In genomic region chr5:157280927-157281326, GRCh38 we compare ENCODE assay signal across 12 cellular contexts. TPM values are rescaled to one million over a fixed set of nuclear protein-coding genes. Genes with fewer than 3 reads are reported as not detected.
DNase-seq lines count a peak whose midpoint lies in the region; ATAC-seq and TF ChIP-seq lines count a peak whose summit lies in the region.
"Had no signal": no experiment of that assay in that cellular context is flagged by ENCODE, and none has a peak within 500 bp of the region (broad histone marks: within the 10 kb centered on the region; RNA-seq: fewer than 3 reads in every experiment).

No MANE protein-coding gene starts in this region.

- H3K36me3 ChIP-seq in adipocyte (ENCODE audit: control insufficient read depth, insufficient read depth, low read length, severe bottlenecking), result no peaks in the 10 kb centered on the region
- H3K36me3 ChIP-seq in HAP-1 (replicated peaks), result no peaks in the 10 kb centered on the region

- H3K27ac Mint-ChIP-seq in CD4-positive, alpha-beta T cell, result peak overlapping the region; percentile 83
- H3K27ac Mint-ChIP-seq in HFFc6 (peak overlapping the region; percentile 27), naive B cell (peak overlapping the region in 5 of 6 donors; percentile 3 to 72 (median 66))
- H3K27ac Mint-ChIP-seq: endodermal cell had no signal

- POLR2A ChIA-PET in CD4-positive, alpha-beta T cell (lab: Charles Lee), result interaction anchor here (0.7 to 2.5 kb wide), 2 partner anchors 9 to 16 kb away, joined by 3 to 7 read pairs; no protein-coding TSS in a partner anchor

- peaks cover 60% of the 10 kb centered on the region for H3K36me3 Mint-ChIP-seq in CD4-positive, alpha-beta T cell (ENCODE audit: low read depth)
- H3K36me3 Mint-ChIP-seq in HFFc6 (ENCODE audit: low read depth) (no peaks in the 10 kb centered on the region), naive B cell (peaks cover 0 to 6% of the 10 kb centered on the region in 2 donors)

- no peaks in the 10 kb centered on the region for H3K27me3 Mint-ChIP-seq in CD4-positive, alpha-beta T cell
- H3K27me3 Mint-ChIP-seq in HFFc6 (ENCODE audit: insufficient read depth), result peaks cover 2% of the 10 kb centered on the region; the same call in 1 of the 2 replicates
- no peaks in the 10 kb centered on the region for H3K27me3 Mint-ChIP-seq in naive B cell

- ATAC-seq in CD4-positive, alpha-beta T cell (ENCODE audit: poor library complexity), result no peak
- ATAC-seq in naive B cell (ENCODE audit: low read depth in 2 of 2) (no peak), GM18907 (IDR thresholded peaks at IDR 0.05; ENCODE audit: unreplicated experiment) (no peak)

- intact Hi-C loops in CD4-positive, alpha-beta T cell (cut with DNase I, micrococcal nuclease), result no loop called here

- DNase-seq in CD4-positive, alpha-beta T cell, result no peak
- peak; percentile 53 for DNase-seq in HFFc6
- DNase-seq in adipocyte (ENCODE audit: low read depth), result peak; percentile 79
- DNase-seq in naive B cell, result no peak
- no peak for DNase-seq in T1000 (lab: John Stamatoyannopoulos, UW)
- no peak for DNase-seq in COLO829 (ENCODE audit: low spot score)
- no peak for DNase-seq in HAP-1 (ENCODE audit: low spot score in 2 of 2)
- DNase-seq: activated gamma-delta T cell treated with Interleukin-2 at 50 U/mL for 16 hours, DND-41, endodermal cell, NCI-H1930 had no signal

- H3K4me3 ChIP-seq in adipocyte (ENCODE audit: low read length) (no peak overlapping the region), HAP-1 (no peak overlapping the region)

- H3K27ac ChIP-seq in CD4-positive, alpha-beta T cell (ENCODE audit: low read depth, low read length), result no peak overlapping the region

- peak overlapping the region; percentile 17 for H3K4me3 Mint-ChIP-seq in CD4-positive, alpha-beta T cell
- peak overlapping the region; percentile 44 for H3K4me3 Mint-ChIP-seq in HFFc6
- peak overlapping the region in 3 of 8 donors; percentile 5 to 44 (median 17) for H3K4me3 Mint-ChIP-seq in naive B cell
- H3K4me3 Mint-ChIP-seq: endodermal cell had no signal

- no peak overlapping the region for H3K9ac ChIP-seq in adipocyte (ENCODE audit: low read length)

- no peaks in the 10 kb centered on the region for H3K9me3 ChIP-seq in CD4-positive, alpha-beta T cell (ENCODE audit: control insufficient read depth, low read length)
- H3K9me3 ChIP-seq in adipocyte (ENCODE audit: control insufficient read depth, low read length), result no peaks in the 10 kb centered on the region
- H3K9me3 ChIP-seq in HAP-1, result no peaks in the 10 kb centered on the region

- H3K4me1 ChIP-seq in adipocyte (ENCODE audit: control insufficient read depth, insufficient read depth, low read length) (peaks cover 3% of the 10 kb centered on the region), HAP-1 (peaks cover 8% of the 10 kb centered on the region)

- H3K27me3 ChIP-seq in CD4-positive, alpha-beta T cell (ENCODE audit: control insufficient read depth, insufficient read depth, low read length), result no peaks in the 10 kb centered on the region
- no peaks in the 10 kb centered on the region for H3K27me3 ChIP-seq in adipocyte (replicated peaks; ENCODE audit: control insufficient read depth, insufficient read depth, low read length)
- no peaks in the 10 kb centered on the region for H3K27me3 ChIP-seq in HAP-1 (ENCODE audit: low read depth)

- no peak for TF ChIP-seq CTCF in CD4-positive, alpha-beta T cell (IDR thresholded peaks at IDR 0.05)
- TF ChIP-seq CTCF in HFFc6 (IDR thresholded peaks at IDR 0.05), result no peak

- in situ Hi-C loops in HAP-1 (cut with MboI; ENCODE audit: low sequenced_read_pairs), result no loop called here

- peaks cover 98% of the 10 kb centered on the region for H3K4me1 Mint-ChIP-seq in CD4-positive, alpha-beta T cell (ENCODE audit: low read depth)
- peaks cover 22% of the 10 kb centered on the region for H3K4me1 Mint-ChIP-seq in HFFc6 (ENCODE audit: low read depth)
- peaks cover 61 to 92% (median 77%) of the 10 kb centered on the region in 3 donors for H3K4me1 Mint-ChIP-seq in naive B cell
- H3K4me1 Mint-ChIP-seq: endodermal cell had no signal

- CTCF ChIA-PET in CD4-positive, alpha-beta T cell (lab: Charles Lee), result no interaction called here

- no peaks in the 10 kb centered on the region for H3K9me3 Mint-ChIP-seq in CD4-positive, alpha-beta T cell
- no peaks in the 10 kb centered on the region for H3K9me3 Mint-ChIP-seq in HFFc6
- H3K9me3 Mint-ChIP-seq in naive B cell, result peaks cover 0 to 2% (median 0%) of the 10 kb centered on the region in 7 donors
- H3K9me3 Mint-ChIP-seq: endodermal cell had no signal

RNA-seq across cellular contexts. Expression of gene CYFIP2, which starts 15.0 kb away (rescaled TPM):
- total RNA-seq in CD4-positive, alpha-beta T cell, result 100 to 1,000 TPM; 271 to 287 TPM
- 10 to 100 TPM in 3 of 6 experiments, 1 to 10 TPM in 3; 7.1 to 20.0 (median 9.7) TPM for total RNA-seq in HFFc6 (2021; fragmentation: NEBNext Ultra II Directional; extraction: Animal tissue kit (Norgen Biotek cat#: 25700))
- 100 to 1,000 TPM; 306 to 461 (median 348) TPM for polyA plus RNA-seq in naive B cell (ENCODE audit: low read depth in 6 of 6)

Comparison
In these comparisons a context has a peak if more than half of its experiments do, and no peak if none do; other contexts are left out.
1. DNase-seq: peak in HFFc6 (single experiment) and adipocyte (single experiment); none in CD4-positive, alpha-beta T cell (0 of 10), naive B cell (single experiment), T1000 (single experiment), COLO829 (single experiment) and HAP-1 (0 of 2).
2. H3K27ac Mint-ChIP-seq: peak in every context shown above with its lines; median percentile 83 in CD4-positive, alpha-beta T cell; 66 in naive B cell; 27 in HFFc6.
3. RNA of gene CYFIP2, which starts 15.0 kb away (total RNA-seq): 271 to 287 TPM in CD4-positive, alpha-beta T cell; 7.1 to 20.0 TPM in HFFc6; every median in the first group is over 10 times any median in the second.